In the genomic region with DNA sequence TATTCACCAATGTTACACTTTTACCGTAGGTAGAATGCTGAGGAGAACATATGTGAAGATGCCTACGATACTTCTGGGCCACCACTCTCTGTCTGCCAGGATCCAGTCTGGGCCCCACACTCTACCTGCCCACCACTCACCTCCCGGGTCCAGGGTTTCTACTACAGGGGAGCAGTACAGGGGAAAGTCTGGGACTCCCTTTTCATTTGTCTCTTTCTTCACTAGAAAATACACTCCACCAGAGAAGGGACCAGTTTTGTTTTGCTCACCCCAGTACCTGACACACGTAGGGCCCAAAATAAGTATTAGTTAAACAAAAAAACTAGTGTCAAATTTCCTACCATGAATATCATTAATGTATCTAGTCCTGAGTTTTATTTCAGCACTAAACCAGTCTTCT, we compare ENCODE assay signal across 1 cellular context.
TF ChIP-seq lines count a peak whose summit lies in the region.

No MANE protein-coding gene starts in this region.

TF ChIP-seq in HepG2, 621 proteins besides CTCF, POLR2A, EP300 and RAD21:
- no peak for TF ChIP-seq FOSL2 (CRISPR knock-in tag; IDR thresholded peaks at IDR 0.05)
- no peak for TF ChIP-seq THAP11 (CRISPR knock-in tag; IDR thresholded peaks at IDR 0.05)
- no peak for TF ChIP-seq ZNF230 (CRISPR knock-in tag; IDR thresholded peaks at IDR 0.05)
